Comparison of ENCODE assay signal across 8 cellular contexts in genomic region chr3:37906734-37907282, GRCh38. TPM values are rescaled to one million over a fixed set of nuclear protein-coding genes. Genes with fewer than 3 reads are reported as not detected.
DNase-seq lines count a peak whose midpoint lies in the region; ATAC-seq and TF ChIP-seq lines count a peak whose summit lies in the region.

No MANE protein-coding gene starts in this region.

- TF ChIP-seq CTCF in GM12865 (IDR thresholded peaks at IDR 0.05; ENCODE audit: insufficient read depth, low read depth, low read length, missing control alignments) (no peak), chondrocyte (IDR thresholded peaks at IDR 0.05) (no peak), osteoblast (IDR thresholded peaks at IDR 0.05; ENCODE audit: extremely low read depth, low read depth, low read length) (no peak)

- H3K36me3 ChIP-seq in osteoblast (ENCODE audit: insufficient read depth, low read length) = no peaks in the 10 kb centered on the region

- peaks cover 58% of the 10 kb centered on the region for H3K79me2 ChIP-seq in osteoblast (ENCODE audit: insufficient read depth, low read length)

- H3K4me3 ChIP-seq in GM12865 (ENCODE audit: low read depth, low read length) (no peak overlapping the region), osteoblast (ENCODE audit: insufficient read depth, low read length) (no peak overlapping the region)

- ATAC-seq in HG02588 (IDR thresholded peaks at IDR 0.05; ENCODE audit: unreplicated experiment) = peak; percentile 35
- ATAC-seq in GM21723 (IDR thresholded peaks at IDR 0.05; ENCODE audit: unreplicated experiment) = no peak

- H3K4me1 ChIP-seq in osteoblast (ENCODE audit: insufficient read depth, low read length) = peaks cover 20% of the 10 kb centered on the region

- no peaks in the 10 kb centered on the region for H3K9me3 ChIP-seq in osteoblast (ENCODE audit: low read depth, low read length)

- peaks cover 68% of the 10 kb centered on the region for H3K4me1 Mint-ChIP-seq in chondrocyte (ENCODE audit: low read depth)

- H3K36me3 Mint-ChIP-seq in chondrocyte (ENCODE audit: low read depth) = no peaks in the 10 kb centered on the region

- no peaks in the 10 kb centered on the region for H3K9me3 Mint-ChIP-seq in chondrocyte (ENCODE audit: low read depth)

- H3K4me2 ChIP-seq in osteoblast (ENCODE audit: insufficient read depth, low read length) = peak overlapping the region; percentile 56

- no peaks in the 10 kb centered on the region for H3K27me3 Mint-ChIP-seq in chondrocyte (ENCODE audit: low read depth)

- peaks cover 30% of the 10 kb centered on the region for H4K20me1 ChIP-seq in osteoblast (ENCODE audit: insufficient read depth, low read length)

- peak overlapping the region; percentile 20 for H2AFZ ChIP-seq in osteoblast (ENCODE audit: low read length)

- H3K27ac ChIP-seq in osteoblast (ENCODE audit: low read depth, low read length) = no peak overlapping the region

- DNase-seq in GM12865 (ENCODE audit: low read depth) (peak; percentile 62), chondrocyte (ENCODE audit: low spot score) (no peak), osteoblast (ENCODE audit: insufficient read length, low spot score, missing footprints) (no peak), HT-29 (ENCODE audit: low spot score) (no peak), HK-2 (ENCODE audit: unreplicated experiment) (no peak)
- no peak for DNase-seq in stimulated activated CD4-positive, alpha-beta T cell treated with anti-CD3 and anti-CD28 coated beads, Interleukin-15, amount 100 ng/mL, for 24 hours

- H3K27me3 ChIP-seq in osteoblast (ENCODE audit: insufficient read depth, low read length) = no peaks in the 10 kb centered on the region

- peak overlapping the region; percentile 26 for H3K4me3 Mint-ChIP-seq in chondrocyte (ENCODE audit: unreplicated experiment)

- H3K27ac Mint-ChIP-seq in chondrocyte (ENCODE audit: unreplicated experiment) = peak overlapping the region; percentile 97

RNA-seq across cellular contexts. Expression of gene CTDSPL, which starts 45.1 kb away (rescaled TPM):
- 29.6 to 43.5 TPM (median 41.5 TPM) in 3 replicates for total RNA-seq in chondrocyte
- 34.7 and 44.5 TPM in 2 replicates for total RNA-seq in osteoblast
- total RNA-seq in HT-29 (2014; rRNA removed; shearing (Covaris generic)) = 33.3 and 34.6 TPM in 2 replicates
